In genomic region chr21:41952568-41953248, GRCh38 we compare ENCODE assay signal across 8 cellular contexts. TPM values are rescaled to one million over a fixed set of nuclear protein-coding genes. Genes with fewer than 3 reads are reported as not detected.
DNase-seq lines count a peak whose midpoint lies in the region; ATAC-seq, FAIRE-seq and TF ChIP-seq lines count a peak whose summit lies in the region.

No MANE protein-coding gene starts in this region.

- TF ChIP-seq POLR2A in H54 (IDR thresholded peaks at IDR 0.05; ENCODE audit: low read depth, low read length) = no peak

- no peak for FAIRE-seq in H54 (lab: Jason Lieb, UNC)

- intact Hi-C loops in aorta (cut with DNase I) = loop anchor here in 1 of 2 donors (5.0 kb wide), 1 partner anchor 340 kb away; no protein-coding TSS in a partner anchor

- peak overlapping the region; percentile 83 for H3K4me3 Mint-ChIP-seq in HFFc6

- ATAC-seq in aorta (ENCODE audit: low FRiP score) = no peak
- ATAC-seq in GM19452 (IDR thresholded peaks at IDR 0.05; ENCODE audit: unreplicated experiment) = no peak

- DNase-seq in HFFc6 = no peak
- DNase-seq in brain microvascular endothelial cell = no peak
- DNase-seq in lung microvascular endothelial cell (ENCODE audit: low read depth in 2 of 2) = peak; percentile 40 to 47
- peak in 1 of 2 donors; percentile 42 for DNase-seq in aorta
- no peak for DNase-seq in H54 (ENCODE audit: insufficient read length, low spot score)
- DNase-seq in mesenteric fat pad (ENCODE audit: low spot score) = no peak

- H3K4me1 ChIP-seq in ACC112 (ENCODE audit: control insufficient read depth, insufficient read depth, low read length, unreplicated experiment) = peaks cover 34% of the 10 kb centered on the region
- H3K4me1 ChIP-seq in aorta (ENCODE audit: control insufficient read depth in 1 of 2, insufficient read depth in 2 of 2, low read length in 2 of 2) = peaks cover 0 to 2% of the 10 kb centered on the region in 2 donors

- no peak overlapping the region; the same call in 1 of the 2 replicates for H3K27ac ChIP-seq in ACC112 (ENCODE audit: low read depth, low read length)
- peak overlapping the region; percentile 30 for H3K27ac ChIP-seq in brain microvascular endothelial cell
- peak overlapping the region in 1 of 2 donors; percentile 78 for H3K27ac ChIP-seq in aorta (ENCODE audit: low read depth in 1 of 2, low read length in 2 of 2)

- no peaks in the 10 kb centered on the region for H3K9me3 Mint-ChIP-seq in HFFc6

- in situ Hi-C loops in brain microvascular endothelial cell (cut with HindIII; ENCODE audit: low pct_ligation_motif_present, low sequenced_read_pairs) = no loop called here

- no peaks in the 10 kb centered on the region for H3K36me3 ChIP-seq in ACC112 (ENCODE audit: insufficient read depth, low read length)
- no peaks in the 10 kb centered on the region for H3K36me3 ChIP-seq in brain microvascular endothelial cell (replicated peaks)
- H3K36me3 ChIP-seq in aorta (ENCODE audit: control insufficient read depth in 1 of 2, insufficient read depth in 2 of 2, low read length in 1 of 2) = no peaks in the 10 kb centered on the region

- no peak for TF ChIP-seq CTCF in HFFc6 (IDR thresholded peaks at IDR 0.05)
- no peak for TF ChIP-seq CTCF in brain microvascular endothelial cell (IDR thresholded peaks at IDR 0.05; ENCODE audit: low read depth, low read length, missing control alignments)

- H3K36me3 Mint-ChIP-seq in HFFc6 (ENCODE audit: low read depth) = peaks cover 5% of the 10 kb centered on the region; the same call in 1 of the 2 replicates

- peak overlapping the region; percentile 84 for H3K4me3 ChIP-seq in ACC112 (ENCODE audit: low read depth, low read length)
- H3K4me3 ChIP-seq in brain microvascular endothelial cell (ENCODE audit: low read depth, low read length) = peak overlapping the region; percentile 67
- H3K4me3 ChIP-seq in aorta (ENCODE audit: low read length in 2 of 2) = peak overlapping the region; percentile 76 to 78

- H3K4me1 Mint-ChIP-seq in HFFc6 (ENCODE audit: low read depth) = peaks cover 68% of the 10 kb centered on the region

- WGBS in aorta, 2 donors = 20 to 27% methylated on average over 30 of the region's 30 CpGs

- no peaks in the 10 kb centered on the region for H3K27me3 ChIP-seq in ACC112 (ENCODE audit: insufficient read depth, low read length)
- no peaks in the 10 kb centered on the region for H3K27me3 ChIP-seq in brain microvascular endothelial cell (replicated peaks)
- no peaks in the 10 kb centered on the region for H3K27me3 ChIP-seq in aorta (ENCODE audit: control insufficient read depth in 1 of 2, insufficient read depth in 2 of 2, low read length in 1 of 2)

- H3K79me2 ChIP-seq in ACC112 (ENCODE audit: control insufficient read depth, insufficient read depth, low read length, unreplicated experiment) = peaks cover 43% of the 10 kb centered on the region

- no peaks in the 10 kb centered on the region; the same call in 1 of the 2 replicates for H3K27me3 Mint-ChIP-seq in HFFc6 (ENCODE audit: insufficient read depth)

- no peaks in the 10 kb centered on the region for H3K9me3 ChIP-seq in aorta (ENCODE audit: control insufficient read depth, low read length)

- peak overlapping the region; percentile 43; the same call in 1 of the 2 replicates for H3K27ac Mint-ChIP-seq in HFFc6

- H2AFZ ChIP-seq in ACC112 (ENCODE audit: low read length, unreplicated experiment) = peak overlapping the region; percentile 4

RNA-seq across cellular contexts. Expression of gene C2CD2, which starts 1.1 kb away (rescaled TPM):
- 10 to 100 TPM; 14.4 to 19.9 (median 17.2) TPM for total RNA-seq in HFFc6 (2021; fragmentation: NEBNext Ultra II Directional; extraction: Animal tissue kit (Norgen Biotek cat#: 25700))
- total RNA-seq in lung microvascular endothelial cell (18.1 and 34.3 TPM in 2 replicates), aorta (10 to 100 TPM; 56.8 to 59.8 TPM), mesenteric fat pad (125 TPM)
- polyA plus RNA-seq in aorta = 10 to 100 TPM; 25.5 to 38.9 TPM

RNA-seq across cellular contexts. Expression of gene ZBTB21, which starts 57.5 kb away (rescaled TPM):
- 10 to 100 TPM; 16.6 to 19.5 (median 18.9) TPM for total RNA-seq in HFFc6 (2021; fragmentation: NEBNext Ultra II Directional; extraction: Animal tissue kit (Norgen Biotek cat#: 25700))
- total RNA-seq in lung microvascular endothelial cell (2.4 and 3.0 TPM in 2 replicates), aorta (10 to 100 TPM; 21.8 to 52.8 TPM), mesenteric fat pad (19.8 TPM)
- polyA plus RNA-seq in aorta = 1 to 10 TPM; 3.1 to 4.4 TPM

Comparison
In these comparisons a context has a peak if more than half of its experiments do, and no peak if none do; other contexts are left out.
1. DNase-seq: peak in lung microvascular endothelial cell (2 of 2); none in HFFc6 (single experiment), brain microvascular endothelial cell (single experiment), H54 (single experiment) and mesenteric fat pad (single experiment).
2. Peak in every context shown above with its lines, with median percentiles within 50 percentile points of each other: H3K4me3 ChIP-seq.